In genomic region chr11:90373971-90374370, GRCh38 we compare ENCODE assay signal across 19 cellular contexts.
DNase-seq lines count a peak whose midpoint lies in the region; ATAC-seq, FAIRE-seq and TF ChIP-seq lines count a peak whose summit lies in the region.
"Had no signal": no experiment of that assay in that cellular context is flagged by ENCODE, and none has a peak within 500 bp of the region (broad histone marks: within the 10 kb centered on the region; RNA-seq: fewer than 3 reads in every experiment).

No MANE protein-coding gene starts in this region.

- peaks cover 31% of the 10 kb centered on the region for H3K9me3 Mint-ChIP-seq in HFFc6
- H3K9me3 Mint-ChIP-seq in natural killer cell treated with Interleukin-12 subunit alpha and Interleukin-12 subunit beta and Interleukin-15 and Interleukin-18, amount 100 ng/mL, for 72 hours, result peaks cover 7% of the 10 kb centered on the region

- H3K36me3 ChIP-seq in kidney (ENCODE audit: control insufficient read depth in 1 of 2, insufficient read depth in 2 of 2, low read length in 2 of 2), result no peaks in the 10 kb centered on the region
- no peaks in the 10 kb centered on the region for H3K36me3 ChIP-seq in left lung

- ATAC-seq in GM21526 (IDR thresholded peaks at IDR 0.05; ENCODE audit: low FRiP score, unreplicated experiment) (no peak), left lung (no peak), sciatic nerve (no peak)
- no peak for ATAC-seq in natural killer cell treated with Interleukin-12 subunit alpha and Interleukin-12 subunit beta and Interleukin-15 and Interleukin-18, amount 100 ng/mL, for 72 hours
- ATAC-seq: Panc1 had no signal

- in situ Hi-C loops in SK-MEL-5 (cut with HindIII; ENCODE audit: low pct_unique_long_range_greater_than_20kb, low sequenced_read_pairs), result no loop called here

- no peak overlapping the region for H3K9ac ChIP-seq in kidney (ENCODE audit: low read length in 2 of 2)

- peak; percentile 8; the same call in 1 of the 2 replicates for TF ChIP-seq CTCF in HFFc6 (IDR thresholded peaks at IDR 0.05)
- TF ChIP-seq CTCF in kidney (IDR thresholded peaks at IDR 0.05; ENCODE audit: borderline replicate concordance, extremely low read depth, insufficient read depth), result no peak
- TF ChIP-seq CTCF in left lung (IDR thresholded peaks at IDR 0.05), result no peak

- intact Hi-C loops in kidney (cut with DNase I), result no loop called here
- intact Hi-C loops in left lung (cut with DNase I), result no loop called here
- intact Hi-C loops in sciatic nerve (cut with DNase I), result loop anchor here (10.0 kb wide), 1 partner anchor 1161 kb away; no protein-coding TSS in a partner anchor

- H3K27me3 Mint-ChIP-seq in HFFc6 (ENCODE audit: insufficient read depth), result no peaks in the 10 kb centered on the region
- H3K27me3 Mint-ChIP-seq in natural killer cell treated with Interleukin-12 subunit alpha and Interleukin-12 subunit beta and Interleukin-15 and Interleukin-18, amount 100 ng/mL, for 72 hours, result no peaks in the 10 kb centered on the region
- H3K27me3 Mint-ChIP-seq: IgD-negative memory B cell had no signal

- no peaks in the 10 kb centered on the region for H3K4me1 ChIP-seq in kidney (ENCODE audit: control insufficient read depth in 1 of 2, insufficient read depth in 1 of 2, low read depth in 1 of 2, low read length in 2 of 2)
- H3K4me1 ChIP-seq in left lung, result no peaks in the 10 kb centered on the region

- H3K27ac Mint-ChIP-seq in HFFc6, result no peak overlapping the region
- no peak overlapping the region for H3K27ac Mint-ChIP-seq in natural killer cell treated with Interleukin-12 subunit alpha and Interleukin-12 subunit beta and Interleukin-15 and Interleukin-18, amount 100 ng/mL, for 72 hours
- H3K27ac Mint-ChIP-seq: CD14-positive monocyte, IgD-negative memory B cell had no signal

- no peaks in the 10 kb centered on the region for H3K4me1 Mint-ChIP-seq in HFFc6 (ENCODE audit: low read depth)
- H3K4me1 Mint-ChIP-seq in natural killer cell treated with Interleukin-12 subunit alpha and Interleukin-12 subunit beta and Interleukin-15 and Interleukin-18, amount 100 ng/mL, for 72 hours (ENCODE audit: low read depth in 2 of 2), result no peaks in the 10 kb centered on the region
- H3K4me1 Mint-ChIP-seq: CD14-positive monocyte, IgD-negative memory B cell had no signal

- H3K27ac ChIP-seq in kidney (ENCODE audit: low read depth in 2 of 2, low read length in 2 of 2) (no peak overlapping the region), left lung (no peak overlapping the region)

- no peaks in the 10 kb centered on the region for H3K27me3 ChIP-seq in left lung

- DNase-seq in HFFc6, result no peak
- peak; percentile 8 for DNase-seq in SK-MEL-5 (ENCODE audit: low read depth, low spot score)
- DNase-seq in kidney, result no peak
- no peak for DNase-seq in natural killer cell treated with Interleukin-12 subunit alpha and Interleukin-12 subunit beta and Interleukin-15 and Interleukin-18, amount 100 ng/mL, for 72 hours (ENCODE audit: low spot score)
- no peak for DNase-seq in left lung
- DNase-seq in sciatic nerve (ENCODE audit: low spot score), result no peak
- DNase-seq: COR-L47; NCI-H1417; NCI-H187 treated with DMSO at 0.1 percent for 48 hours; NCI-H345; NCI-H69; NK-92 treated with Interleukin-12 subunit alpha and Interleukin-12 subunit beta, amount 100 ng/mL, for 24 hours; SHP77 had no signal

- FAIRE-seq in A204.1 (lab: Jason Lieb, UNC), result peak; percentile 57
- peak; percentile 71 for FAIRE-seq in kidney (lab: Jason Lieb, UNC)
- FAIRE-seq: GM12892 had no signal

- no peak overlapping the region for H3K4me3 Mint-ChIP-seq in HFFc6
- H3K4me3 Mint-ChIP-seq in natural killer cell treated with Interleukin-12 subunit alpha and Interleukin-12 subunit beta and Interleukin-15 and Interleukin-18, amount 100 ng/mL, for 72 hours, result no peak overlapping the region
- H3K4me3 Mint-ChIP-seq: CD14-positive monocyte, IgD-negative memory B cell had no signal

- no peaks in the 10 kb centered on the region for H3K36me3 Mint-ChIP-seq in HFFc6 (ENCODE audit: low read depth)
- no peaks in the 10 kb centered on the region for H3K36me3 Mint-ChIP-seq in natural killer cell treated with Interleukin-12 subunit alpha and Interleukin-12 subunit beta and Interleukin-15 and Interleukin-18, amount 100 ng/mL, for 72 hours
- H3K36me3 Mint-ChIP-seq: CD14-positive monocyte, IgD-negative memory B cell had no signal

- H3K9me3 ChIP-seq in kidney (ENCODE audit: control insufficient read depth in 1 of 2, low read length in 2 of 2) (no peaks in the 10 kb centered on the region), left lung (no peaks in the 10 kb centered on the region)

- H3K4me3 ChIP-seq in kidney (ENCODE audit: low read length in 2 of 2), result no peak overlapping the region
- H3K4me3 ChIP-seq in left lung, result no peak overlapping the region
